Comparison of ENCODE assay signal across 1 cellular context in genomic region chr7:137846588-137847417, GRCh38.
TF ChIP-seq lines count a peak whose summit lies in the region.

DGKI (minus strand) TSS chr7:137846974.

TF ChIP-seq in HepG2, 621 proteins besides CTCF, POLR2A, EP300 and RAD21 (continued from another document and continues in another):
- TF ChIP-seq, protein P1, sequence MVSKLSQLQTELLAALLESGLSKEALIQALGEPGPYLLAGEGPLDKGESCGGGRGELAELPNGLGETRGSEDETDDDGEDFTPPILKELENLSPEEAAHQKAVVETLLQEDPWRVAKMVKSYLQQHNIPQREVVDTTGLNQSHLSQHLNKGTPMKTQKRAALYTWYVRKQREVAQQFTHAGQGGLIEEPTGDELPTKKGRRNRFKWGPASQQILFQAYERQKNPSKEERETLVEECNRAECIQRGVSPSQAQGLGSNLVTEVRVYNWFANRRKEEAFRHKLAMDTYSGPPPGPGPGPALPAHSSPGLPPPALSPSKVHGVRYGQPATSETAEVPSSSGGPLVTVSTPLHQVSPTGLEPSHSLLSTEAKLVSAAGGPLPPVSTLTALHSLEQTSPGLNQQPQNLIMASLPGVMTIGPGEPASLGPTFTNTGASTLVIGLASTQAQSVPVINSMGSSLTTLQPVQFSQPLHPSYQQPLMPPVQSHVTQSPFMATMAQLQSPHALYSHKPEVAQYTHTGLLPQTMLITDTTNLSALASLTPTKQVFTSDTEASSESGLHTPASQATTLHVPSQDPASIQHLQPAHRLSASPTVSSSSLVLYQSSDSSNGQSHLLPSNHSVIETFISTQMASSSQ (IDR thresholded peaks at IDR 0.05; ENCODE audit: low read depth), result no peak
- TF ChIP-seq, protein P1 (CRISPR knock-in tag; IDR thresholded peaks at IDR 0.05; ENCODE audit: borderline replicate concordance), result no peak
- TF ChIP-seq, protein P2, sequence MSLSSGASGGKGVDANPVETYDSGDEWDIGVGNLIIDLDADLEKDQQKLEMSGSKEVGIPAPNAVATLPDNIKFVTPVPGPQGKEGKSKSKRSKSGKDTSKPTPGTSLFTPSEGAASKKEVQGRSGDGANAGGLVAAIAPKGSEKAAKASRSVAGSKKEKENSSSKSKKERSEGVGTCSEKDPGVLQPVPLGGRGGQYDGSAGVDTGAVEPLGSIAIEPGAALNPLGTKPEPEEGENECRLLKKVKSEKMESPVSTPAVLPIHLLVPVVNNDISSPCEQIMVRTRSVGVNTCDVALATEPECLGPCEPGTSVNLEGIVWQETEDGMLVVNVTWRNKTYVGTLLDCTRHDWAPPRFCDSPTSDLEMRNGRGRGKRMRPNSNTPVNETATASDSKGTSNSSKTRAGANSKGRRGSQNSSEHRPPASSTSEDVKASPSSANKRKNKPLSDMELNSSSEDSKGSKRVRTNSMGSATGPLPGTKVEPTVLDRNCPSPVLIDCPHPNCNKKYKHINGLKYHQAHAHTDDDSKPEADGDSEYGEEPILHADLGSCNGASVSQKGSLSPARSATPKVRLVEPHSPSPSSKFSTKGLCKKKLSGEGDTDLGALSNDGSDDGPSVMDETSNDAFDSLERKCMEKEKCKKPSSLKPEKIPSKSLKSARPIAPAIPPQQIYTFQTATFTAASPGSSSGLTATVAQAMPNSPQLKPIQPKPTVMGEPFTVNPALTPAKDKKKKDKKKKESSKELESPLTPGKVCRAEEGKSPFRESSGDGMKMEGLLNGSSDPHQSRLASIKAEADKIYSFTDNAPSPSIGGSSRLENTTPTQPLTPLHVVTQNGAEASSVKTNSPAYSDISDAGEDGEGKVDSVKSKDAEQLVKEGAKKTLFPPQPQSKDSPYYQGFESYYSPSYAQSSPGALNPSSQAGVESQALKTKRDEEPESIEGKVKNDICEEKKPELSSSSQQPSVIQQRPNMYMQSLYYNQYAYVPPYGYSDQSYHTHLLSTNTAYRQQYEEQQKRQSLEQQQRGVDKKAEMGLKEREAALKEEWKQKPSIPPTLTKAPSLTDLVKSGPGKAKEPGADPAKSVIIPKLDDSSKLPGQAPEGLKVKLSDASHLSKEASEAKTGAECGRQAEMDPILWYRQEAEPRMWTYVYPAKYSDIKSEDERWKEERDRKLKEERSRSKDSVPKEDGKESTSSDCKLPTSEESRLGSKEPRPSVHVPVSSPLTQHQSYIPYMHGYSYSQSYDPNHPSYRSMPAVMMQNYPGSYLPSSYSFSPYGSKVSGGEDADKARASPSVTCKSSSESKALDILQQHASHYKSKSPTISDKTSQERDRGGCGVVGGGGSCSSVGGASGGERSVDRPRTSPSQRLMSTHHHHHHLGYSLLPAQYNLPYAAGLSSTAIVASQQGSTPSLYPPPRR (CRISPR knock-in tag; IDR thresholded peaks at IDR 0.05; ENCODE audit: borderline replicate concordance), result peak; percentile 26; the same call in 1 of the 2 replicates
- TF ChIP-seq TAF15 (IDR thresholded peaks at IDR 0.05; ENCODE audit: low read depth, low read length, poor library complexity, severe bottlenecking), result no peak
- no peak for TF ChIP-seq TOE1 (CRISPR knock-in tag; IDR thresholded peaks at IDR 0.05)
- TF ChIP-seq MTA1 (CRISPR knock-in tag; IDR thresholded peaks at IDR 0.05; ENCODE audit: borderline replicate concordance), result 0 out of 2 replicates have a peak, but pooled peaks have one; percentile 32
- no peak for TF ChIP-seq MXD1 (CRISPR knock-in tag; IDR thresholded peaks at IDR 0.05)
- TF ChIP-seq, protein P3, sequence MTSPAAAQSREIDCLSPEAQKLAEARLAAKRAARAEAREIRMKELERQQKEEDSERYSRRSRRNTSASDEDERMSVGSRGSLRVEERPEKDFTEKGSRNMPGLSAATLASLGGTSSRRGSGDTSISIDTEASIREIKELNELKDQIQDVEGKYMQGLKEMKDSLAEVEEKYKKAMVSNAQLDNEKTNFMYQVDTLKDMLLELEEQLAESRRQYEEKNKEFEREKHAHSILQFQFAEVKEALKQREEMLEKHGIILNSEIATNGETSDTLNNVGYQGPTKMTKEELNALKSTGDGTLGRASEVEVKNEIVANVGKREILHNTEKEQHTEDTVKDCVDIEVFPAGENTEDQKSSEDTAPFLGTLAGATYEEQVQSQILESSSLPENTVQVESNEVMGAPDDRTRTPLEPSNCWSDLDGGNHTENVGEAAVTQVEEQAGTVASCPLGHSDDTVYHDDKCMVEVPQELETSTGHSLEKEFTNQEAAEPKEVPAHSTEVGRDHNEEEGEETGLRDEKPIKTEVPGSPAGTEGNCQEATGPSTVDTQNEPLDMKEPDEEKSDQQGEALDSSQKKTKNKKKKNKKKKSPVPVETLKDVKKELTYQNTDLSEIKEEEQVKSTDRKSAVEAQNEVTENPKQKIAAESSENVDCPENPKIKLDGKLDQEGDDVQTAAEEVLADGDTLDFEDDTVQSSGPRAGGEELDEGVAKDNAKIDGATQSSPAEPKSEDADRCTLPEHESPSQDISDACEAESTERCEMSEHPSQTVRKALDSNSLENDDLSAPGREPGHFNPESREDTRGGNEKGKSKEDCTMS (CRISPR knock-in tag; conservative IDR thresholded peaks at IDR 0.05), result no peak
- no peak for TF ChIP-seq ZNF546 (CRISPR knock-in tag; conservative IDR thresholded peaks at IDR 0.05)
- no peak for TF ChIP-seq ZNF775 (CRISPR knock-in tag; IDR thresholded peaks at IDR 0.05; ENCODE audit: borderline replicate concordance)
- TF ChIP-seq SATB2 (CRISPR knock-in tag; IDR thresholded peaks at IDR 0.05), result no peak
- no peak for TF ChIP-seq PHB2 (IDR thresholded peaks at IDR 0.05; ENCODE audit: partially characterized antibody)
- no peak for TF ChIP-seq ZNF496 (CRISPR knock-in tag; IDR thresholded peaks at IDR 0.05; ENCODE audit: insufficient replicate concordance)
- no peak for TF ChIP-seq ZSCAN12 (CRISPR knock-in tag; IDR thresholded peaks at IDR 0.05)
- 0 out of 2 replicates have a peak, but pooled peaks have one; percentile 45 for TF ChIP-seq ATF7-NPFF (CRISPR knock-in tag; IDR thresholded peaks at IDR 0.05; ENCODE audit: low read depth)
- no peak for TF ChIP-seq ZNF790 (CRISPR knock-in tag; IDR thresholded peaks at IDR 0.05; ENCODE audit: borderline replicate concordance)
- TF ChIP-seq FOXK2 (IDR thresholded peaks at IDR 0.05), result no peak
- no peak for TF ChIP-seq PCBP1 (IDR thresholded peaks at IDR 0.05; ENCODE audit: borderline replicate concordance, low read depth, low read length)
- no peak for TF ChIP-seq ZFP62 (CRISPR knock-in tag; IDR thresholded peaks at IDR 0.05)
- no peak for TF ChIP-seq ETS1 (CRISPR knock-in tag; IDR thresholded peaks at IDR 0.05)
- TF ChIP-seq ZNF670 (CRISPR knock-in tag; IDR thresholded peaks at IDR 0.05; ENCODE audit: borderline replicate concordance), result no peak
- TF ChIP-seq, protein P4, sequence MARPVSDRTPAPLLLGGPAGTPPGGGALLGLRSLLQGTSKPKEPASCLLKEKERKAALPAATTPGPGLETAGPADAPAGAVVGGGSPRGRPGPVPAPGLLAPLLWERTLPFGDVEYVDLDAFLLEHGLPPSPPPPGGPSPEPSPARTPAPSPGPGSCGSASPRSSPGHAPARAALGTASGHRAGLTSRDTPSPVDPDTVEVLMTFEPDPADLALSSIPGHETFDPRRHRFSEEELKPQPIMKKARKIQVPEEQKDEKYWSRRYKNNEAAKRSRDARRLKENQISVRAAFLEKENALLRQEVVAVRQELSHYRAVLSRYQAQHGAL (CRISPR knock-in tag; IDR thresholded peaks at IDR 0.05; ENCODE audit: not compliant biosample characterization), result no peak
- TF ChIP-seq HOXA3 (CRISPR knock-in tag; IDR thresholded peaks at IDR 0.05), result 0 out of 2 replicates have a peak, but pooled peaks have one; percentile 5
- TF ChIP-seq HMG20B (CRISPR knock-in tag; conservative IDR thresholded peaks at IDR 0.05), result no peak
- no peak for TF ChIP-seq ZNF354B (CRISPR knock-in tag; IDR thresholded peaks at IDR 0.05)
- TF ChIP-seq ZNF567 (CRISPR knock-in tag; IDR thresholded peaks at IDR 0.05; ENCODE audit: borderline replicate concordance), result no peak
- no peak for TF ChIP-seq ATF7 (IDR thresholded peaks at IDR 0.05)
- no peak for TF ChIP-seq ATF7 (CRISPR knock-in tag; IDR thresholded peaks at IDR 0.05)
- TF ChIP-seq IRF1 (CRISPR knock-in tag; IDR thresholded peaks at IDR 0.05; ENCODE audit: low read depth), result no peak
- no peak for TF ChIP-seq POGZ (CRISPR knock-in tag; IDR thresholded peaks at IDR 0.05)
- no peak for TF ChIP-seq NRL (CRISPR knock-in tag; IDR thresholded peaks at IDR 0.05; ENCODE audit: borderline replicate concordance)
- TF ChIP-seq ZNF644 (CRISPR knock-in tag; IDR thresholded peaks at IDR 0.05; ENCODE audit: low read depth), result no peak
- TF ChIP-seq NFE2L2 (IDR thresholded peaks at IDR 0.05; ENCODE audit: low read length), result no peak
- no peak for TF ChIP-seq KLF6 (CRISPR knock-in tag; IDR thresholded peaks at IDR 0.05)
- TF ChIP-seq, protein P5, sequence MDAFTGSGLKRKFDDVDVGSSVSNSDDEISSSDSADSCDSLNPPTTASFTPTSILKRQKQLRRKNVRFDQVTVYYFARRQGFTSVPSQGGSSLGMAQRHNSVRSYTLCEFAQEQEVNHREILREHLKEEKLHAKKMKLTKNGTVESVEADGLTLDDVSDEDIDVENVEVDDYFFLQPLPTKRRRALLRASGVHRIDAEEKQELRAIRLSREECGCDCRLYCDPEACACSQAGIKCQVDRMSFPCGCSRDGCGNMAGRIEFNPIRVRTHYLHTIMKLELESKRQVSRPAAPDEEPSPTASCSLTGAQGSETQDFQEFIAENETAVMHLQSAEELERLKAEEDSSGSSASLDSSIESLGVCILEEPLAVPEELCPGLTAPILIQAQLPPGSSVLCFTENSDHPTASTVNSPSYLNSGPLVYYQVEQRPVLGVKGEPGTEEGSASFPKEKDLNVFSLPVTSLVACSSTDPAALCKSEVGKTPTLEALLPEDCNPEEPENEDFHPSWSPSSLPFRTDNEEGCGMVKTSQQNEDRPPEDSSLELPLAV (CRISPR knock-in tag; conservative IDR thresholded peaks at IDR 0.05; ENCODE audit: low read depth), result no peak
- TF ChIP-seq POLR2G (IDR thresholded peaks at IDR 0.05; ENCODE audit: low read depth, low read length), result no peak
- TF ChIP-seq KMT2B (CRISPR knock-in tag; IDR thresholded peaks at IDR 0.05), result no peak
- peak; percentile 47 for TF ChIP-seq HNRNPLL (IDR thresholded peaks at IDR 0.05; ENCODE audit: low read depth, low read length, poor library complexity, severe bottlenecking)
- no peak for TF ChIP-seq MAF1 (CRISPR knock-in tag; IDR thresholded peaks at IDR 0.05; ENCODE audit: borderline replicate concordance)
- TF ChIP-seq ZNF816 (CRISPR knock-in tag; IDR thresholded peaks at IDR 0.05; ENCODE audit: borderline replicate concordance), result no peak
- peak; percentile 81 for TF ChIP-seq ZNF143 (CRISPR knock-in tag; IDR thresholded peaks at IDR 0.05)
- no peak for TF ChIP-seq ZFP82 (CRISPR knock-in tag; IDR thresholded peaks at IDR 0.05; ENCODE audit: borderline replicate concordance)
- TF ChIP-seq ZNF619 (CRISPR knock-in tag; IDR thresholded peaks at IDR 0.05), result no peak
- no peak for TF ChIP-seq ZNF382 (CRISPR knock-in tag; IDR thresholded peaks at IDR 0.05; ENCODE audit: borderline replicate concordance)
- TF ChIP-seq, protein P6, sequence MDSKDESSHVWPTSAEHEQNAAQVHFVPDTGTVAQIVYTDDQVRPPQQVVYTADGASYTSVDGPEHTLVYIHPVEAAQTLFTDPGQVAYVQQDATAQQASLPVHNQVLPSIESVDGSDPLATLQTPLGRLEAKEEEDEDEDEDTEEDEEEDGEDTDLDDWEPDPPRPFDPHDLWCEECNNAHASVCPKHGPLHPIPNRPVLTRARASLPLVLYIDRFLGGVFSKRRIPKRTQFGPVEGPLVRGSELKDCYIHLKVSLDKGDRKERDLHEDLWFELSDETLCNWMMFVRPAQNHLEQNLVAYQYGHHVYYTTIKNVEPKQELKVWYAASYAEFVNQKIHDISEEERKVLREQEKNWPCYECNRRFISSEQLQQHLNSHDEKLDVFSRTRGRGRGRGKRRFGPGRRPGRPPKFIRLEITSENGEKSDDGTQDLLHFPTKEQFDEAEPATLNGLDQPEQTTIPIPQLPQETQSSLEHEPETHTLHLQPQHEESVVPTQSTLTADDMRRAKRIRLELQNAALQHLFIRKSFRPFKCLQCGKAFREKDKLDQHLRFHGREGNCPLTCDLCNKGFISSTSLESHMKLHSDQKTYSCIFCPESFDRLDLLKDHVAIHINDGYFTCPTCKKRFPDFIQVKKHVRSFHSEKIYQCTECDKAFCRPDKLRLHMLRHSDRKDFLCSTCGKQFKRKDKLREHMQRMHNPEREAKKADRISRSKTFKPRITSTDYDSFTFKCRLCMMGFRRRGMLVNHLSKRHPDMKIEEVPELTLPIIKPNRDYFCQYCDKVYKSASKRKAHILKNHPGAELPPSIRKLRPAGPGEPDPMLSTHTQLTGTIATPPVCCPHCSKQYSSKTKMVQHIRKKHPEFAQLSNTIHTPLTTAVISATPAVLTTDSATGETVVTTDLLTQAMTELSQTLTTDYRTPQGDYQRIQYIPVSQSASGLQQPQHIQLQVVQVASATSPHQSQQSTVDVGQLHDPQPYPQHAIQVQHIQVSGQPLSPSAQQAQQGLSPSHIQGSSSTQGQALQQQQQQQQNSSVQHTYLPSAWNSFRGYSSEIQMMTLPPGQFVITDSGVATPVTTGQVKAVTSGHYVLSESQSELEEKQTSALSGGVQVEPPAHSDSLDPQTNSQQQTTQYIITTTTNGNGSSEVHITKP (CRISPR knock-in tag; IDR thresholded peaks at IDR 0.05; ENCODE audit: low read depth), result no peak
- peak; percentile 27; the same call in 1 of the 2 replicates for TF ChIP-seq ZNF501 (CRISPR knock-in tag; IDR thresholded peaks at IDR 0.05)
